Comparison of ENCODE assay signal across 10 cellular contexts in the genomic region with DNA sequence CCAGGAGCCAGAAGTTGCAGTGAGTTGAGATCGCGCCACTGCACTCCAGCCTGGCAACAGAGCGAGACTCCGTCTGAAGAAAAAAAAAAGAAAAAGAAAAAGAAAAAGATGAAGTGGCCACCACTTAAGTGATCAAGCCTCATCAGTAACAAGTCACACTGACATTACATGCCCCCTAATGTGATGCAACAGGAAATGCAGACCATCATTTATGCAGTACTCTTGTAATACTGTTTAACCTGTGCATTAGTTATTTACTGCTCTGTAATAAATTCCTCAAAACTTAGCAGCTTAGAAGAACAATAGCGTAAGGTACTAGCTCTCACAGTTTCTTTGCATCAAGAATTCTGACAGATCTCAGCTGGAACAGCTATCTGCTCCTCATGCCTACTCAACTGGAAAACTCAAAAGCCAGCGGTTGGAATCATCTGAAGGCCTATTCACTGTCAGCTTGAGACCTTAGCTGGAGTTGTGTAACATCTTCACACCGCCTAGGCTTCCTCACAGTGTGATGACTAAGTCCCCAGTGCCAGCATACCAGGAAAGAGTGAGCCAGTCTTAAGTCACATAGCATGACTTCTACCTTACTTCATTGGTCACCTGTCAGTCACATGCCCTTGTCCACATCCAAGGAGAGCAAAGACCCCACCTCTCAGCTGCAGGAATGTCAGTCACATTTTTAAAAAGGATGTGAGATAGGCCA. TPM values are rescaled to one million over a fixed set of nuclear protein-coding genes. Genes with fewer than 3 reads are reported as not detected.
DNase-seq lines count a peak whose midpoint lies in the region; ATAC-seq and TF ChIP-seq lines count a peak whose summit lies in the region.
"Had no signal": no experiment of that assay in that cellular context is flagged by ENCODE, and none has a peak within 500 bp of the region (broad histone marks: within the 10 kb centered on the region; RNA-seq: fewer than 3 reads in every experiment).

No MANE protein-coding gene starts in this region.

- H3K9ac ChIP-seq in neural cell (ENCODE audit: low read length), result no peak overlapping the region

- H3K4me1 Mint-ChIP-seq in chondrocyte (ENCODE audit: low read depth), result peaks cover 71% of the 10 kb centered on the region

- H3K79me2 ChIP-seq in neural cell (replicated peaks; ENCODE audit: insufficient read depth, low read length), result no peaks in the 10 kb centered on the region

- no peak overlapping the region for H3K4me3 ChIP-seq in neural cell (ENCODE audit: low read length)

- H3K27me3 Mint-ChIP-seq in chondrocyte (ENCODE audit: low read depth), result no peaks in the 10 kb centered on the region

- H3K9me2 ChIP-seq in neural cell (ENCODE audit: insufficient read depth, low read length), result no peaks in the 10 kb centered on the region

- no peak overlapping the region for H3K4me3 Mint-ChIP-seq in chondrocyte (ENCODE audit: unreplicated experiment)

- H3K27ac ChIP-seq in neural cell (ENCODE audit: low read length), result no peak overlapping the region

- peaks cover 10% of the 10 kb centered on the region for H3K9me3 Mint-ChIP-seq in chondrocyte (ENCODE audit: low read depth)

- peaks cover 2% of the 10 kb centered on the region for H3K36me3 Mint-ChIP-seq in chondrocyte (ENCODE audit: low read depth)

- TF ChIP-seq EP300 in neural cell (conservative IDR thresholded peaks at IDR 0.05; ENCODE audit: poor library complexity, severe bottlenecking), result peak; percentile 35

- no peaks in the 10 kb centered on the region for H3K36me3 ChIP-seq in neural cell (ENCODE audit: insufficient read depth, low read length)

- DNase-seq in GM04503 (ENCODE audit: low read depth) (peak; percentile 77), MV-4-11 (lab: John Stamatoyannopoulos, UW) (peak; percentile 91), chondrocyte (ENCODE audit: low spot score) (no peak), NCI-H2081 (lab: John Stamatoyannopoulos, UW) (no peak), DMS153 treated with DMSO at 0.1 percent for 48 hours (lab: John Stamatoyannopoulos, UW; ENCODE audit: unreplicated experiment) (no peak)
- DNase-seq: activated naive CD4-positive, alpha-beta T cell treated with anti-CD3 and anti-CD28 coated beads, Interleukin-2, amount 50 U/mL, for 16 hours; stimulated activated CD4-positive, alpha-beta T cell treated with anti-CD3 and anti-CD28 coated beads, Interleukin-15, amount 100 ng/mL, for 24 hours had no signal

- no peak for ATAC-seq in HG03520 (IDR thresholded peaks at IDR 0.05; ENCODE audit: unreplicated experiment)
- no peak for ATAC-seq in GM18520 (IDR thresholded peaks at IDR 0.05; ENCODE audit: unreplicated experiment)

- no peaks in the 10 kb centered on the region for H3K9me3 ChIP-seq in neural cell (ENCODE audit: low read length)

- peak overlapping the region; percentile 57 for H3K27ac Mint-ChIP-seq in chondrocyte (ENCODE audit: unreplicated experiment)

- TF ChIP-seq CTCF in chondrocyte (IDR thresholded peaks at IDR 0.05), result no peak
- TF ChIP-seq CTCF in neural cell (IDR thresholded peaks at IDR 0.05; ENCODE audit: poor library complexity, severe bottlenecking), result no peak

- no peak overlapping the region for H2AFZ ChIP-seq in neural cell (ENCODE audit: low read depth, low read length)

- no peak overlapping the region for H3K4me2 ChIP-seq in neural cell (ENCODE audit: low read length)

- no peak for TF ChIP-seq RAD21 in neural cell (conservative IDR thresholded peaks at IDR 0.05)

- H3F3A ChIP-seq in neural cell (ENCODE audit: insufficient read depth, low read length, poor library complexity, severe bottlenecking), result no peaks in the 10 kb centered on the region

- H4K20me1 ChIP-seq in neural cell (ENCODE audit: insufficient read depth), result no peaks in the 10 kb centered on the region

- no peaks in the 10 kb centered on the region for H3K27me3 ChIP-seq in neural cell (ENCODE audit: insufficient read depth, low read depth, low read length)

TF ChIP-seq in neural cell, 6 proteins besides CTCF, POLR2A, EP300 and RAD21:
- no peak for TF ChIP-seq POLR2AphosphoS5 (IDR thresholded peaks at IDR 0.05)
- TF ChIP-seq TAF1 (IDR thresholded peaks at IDR 0.05; ENCODE audit: low read depth), result no peak
- TF ChIP-seq, protein P1, sequence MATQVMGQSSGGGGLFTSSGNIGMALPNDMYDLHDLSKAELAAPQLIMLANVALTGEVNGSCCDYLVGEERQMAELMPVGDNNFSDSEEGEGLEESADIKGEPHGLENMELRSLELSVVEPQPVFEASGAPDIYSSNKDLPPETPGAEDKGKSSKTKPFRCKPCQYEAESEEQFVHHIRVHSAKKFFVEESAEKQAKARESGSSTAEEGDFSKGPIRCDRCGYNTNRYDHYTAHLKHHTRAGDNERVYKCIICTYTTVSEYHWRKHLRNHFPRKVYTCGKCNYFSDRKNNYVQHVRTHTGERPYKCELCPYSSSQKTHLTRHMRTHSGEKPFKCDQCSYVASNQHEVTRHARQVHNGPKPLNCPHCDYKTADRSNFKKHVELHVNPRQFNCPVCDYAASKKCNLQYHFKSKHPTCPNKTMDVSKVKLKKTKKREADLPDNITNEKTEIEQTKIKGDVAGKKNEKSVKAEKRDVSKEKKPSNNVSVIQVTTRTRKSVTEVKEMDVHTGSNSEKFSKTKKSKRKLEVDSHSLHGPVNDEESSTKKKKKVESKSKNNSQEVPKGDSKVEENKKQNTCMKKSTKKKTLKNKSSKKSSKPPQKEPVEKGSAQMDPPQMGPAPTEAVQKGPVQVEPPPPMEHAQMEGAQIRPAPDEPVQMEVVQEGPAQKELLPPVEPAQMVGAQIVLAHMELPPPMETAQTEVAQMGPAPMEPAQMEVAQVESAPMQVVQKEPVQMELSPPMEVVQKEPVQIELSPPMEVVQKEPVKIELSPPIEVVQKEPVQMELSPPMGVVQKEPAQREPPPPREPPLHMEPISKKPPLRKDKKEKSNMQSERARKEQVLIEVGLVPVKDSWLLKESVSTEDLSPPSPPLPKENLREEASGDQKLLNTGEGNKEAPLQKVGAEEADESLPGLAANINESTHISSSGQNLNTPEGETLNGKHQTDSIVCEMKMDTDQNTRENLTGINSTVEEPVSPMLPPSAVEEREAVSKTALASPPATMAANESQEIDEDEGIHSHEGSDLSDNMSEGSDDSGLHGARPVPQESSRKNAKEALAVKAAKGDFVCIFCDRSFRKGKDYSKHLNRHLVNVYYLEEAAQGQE (IDR thresholded peaks at IDR 0.05; ENCODE audit: borderline replicate concordance), result no peak
- TF ChIP-seq MXI1 (conservative IDR thresholded peaks at IDR 0.05; ENCODE audit: poor library complexity, severe bottlenecking), result no peak
- TF ChIP-seq EZH2 (IDR thresholded peaks at IDR 0.05; ENCODE audit: borderline replicate concordance, insufficient read depth, low read length, poor library complexity, severe bottlenecking), result no peak
- TF ChIP-seq SMC3 (conservative IDR thresholded peaks at IDR 0.05; ENCODE audit: poor library complexity), result no peak

RNA-seq across cellular contexts. Expression of gene EPS8, which starts 31.5 kb away (rescaled TPM):
- total RNA-seq in chondrocyte, result 114 to 181 TPM (median 120 TPM) in 3 replicates
- 10.4 and 12.2 TPM in 2 replicates for polyA plus RNA-seq in neural cell
- 20.1 and 20.2 TPM in 2 replicates for polyA minus RNA-seq in neural cell

Comparison
In these comparisons a context has a peak if more than half of its experiments do, and no peak if none do; other contexts are left out.
1. DNase-seq: peak in GM04503 (single experiment) and MV-4-11 (single experiment); none in chondrocyte (single experiment), NCI-H2081 (0 of 2) and DMS153 treated with DMSO at 0.1 percent for 48 hours (single experiment).